8 cellular contexts compared by ENCODE assay signal in genomic region chr18:12702221-12703095, GRCh38. TPM values are rescaled to one million over a fixed set of nuclear protein-coding genes. Genes with fewer than 3 reads are reported as not detected.
DNase-seq lines count a peak whose midpoint lies in the region; ATAC-seq, FAIRE-seq and TF ChIP-seq lines count a peak whose summit lies in the region.

A gene with protein sequence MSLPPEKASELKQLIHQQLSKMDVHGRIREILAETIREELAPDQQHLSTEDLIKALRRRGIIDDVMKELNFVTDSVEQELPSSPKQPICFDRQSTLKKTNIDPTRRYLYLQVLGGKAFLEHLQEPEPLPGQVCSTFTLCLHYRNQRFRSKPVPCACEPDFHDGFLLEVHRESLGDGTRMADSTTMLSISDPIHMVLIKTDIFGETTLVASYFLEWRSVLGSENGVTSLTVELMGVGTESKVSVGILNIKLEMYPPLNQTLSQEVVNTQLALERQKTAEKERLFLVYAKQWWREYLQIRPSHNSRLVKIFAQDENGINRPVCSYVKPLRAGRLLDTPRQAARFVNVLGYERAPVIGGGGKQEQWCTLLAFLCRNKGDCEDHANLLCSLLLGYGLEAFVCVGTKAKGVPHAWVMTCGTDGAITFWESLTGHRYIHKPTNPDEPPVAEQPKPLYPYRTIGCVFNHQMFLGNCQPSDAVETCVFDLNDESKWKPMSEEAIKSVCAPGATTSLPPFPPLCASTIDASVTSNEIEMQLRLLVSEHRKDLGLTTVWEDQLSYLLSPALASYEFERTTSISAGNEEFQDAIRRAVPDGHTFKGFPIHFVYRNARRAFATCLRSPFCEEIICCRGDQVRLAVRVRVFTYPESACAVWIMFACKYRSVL (minus strand): TSS chr18:12702723. CDS start chr18:12702548, 175 bp downstream.
A gene with protein sequence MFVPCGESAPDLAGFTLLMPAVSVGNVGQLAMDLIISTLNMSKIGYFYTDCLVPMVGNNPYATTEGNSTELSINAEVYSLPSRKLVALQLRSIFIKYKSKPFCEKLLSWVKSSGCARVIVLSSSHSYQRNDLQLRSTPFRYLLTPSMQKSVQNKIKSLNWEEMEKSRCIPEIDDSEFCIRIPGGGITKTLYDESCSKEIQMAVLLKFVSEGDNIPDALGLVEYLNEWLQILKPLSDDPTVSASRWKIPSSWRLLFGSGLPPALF (plus strand): TSS chr18:12703042. CDS start chr18:12703108, 66 bp downstream.

- peak within 1 kb of the TSS; percentile 98 to 99 for H3K27ac ChIP-seq in kidney (ENCODE audit: low read depth in 2 of 2, low read length in 2 of 2)

- FAIRE-seq in kidney (lab: Jason Lieb, UNC), result no peak

- ATAC-seq in GM18909 (IDR thresholded peaks at IDR 0.05; ENCODE audit: poor library complexity, unreplicated experiment) (peak; percentile 81), HG03139 (IDR thresholded peaks at IDR 0.05; ENCODE audit: unreplicated experiment) (peak; percentile 62)
- peak; percentile 81 to 83 for ATAC-seq in activated CD4-positive, CD25-positive, alpha-beta regulatory T cell treated with anti-CD3 and anti-CD28 coated beads, Interleukin-2, amount 50 U/mL, for 24 hours

- H3K9me3 ChIP-seq in kidney (ENCODE audit: control insufficient read depth in 1 of 2, low read length in 2 of 2), result no peaks in the 10 kb centered on the region

- peaks cover 7 to 9% of the 10 kb centered on the region in 2 donors for H3K36me3 ChIP-seq in kidney (ENCODE audit: control insufficient read depth in 1 of 2, insufficient read depth in 2 of 2, low read length in 2 of 2)

- intact Hi-C loops in kidney (cut with DNase I), result no loop called here

- peak within 1 kb of the TSS; percentile 88 to 95 for H3K9ac ChIP-seq in kidney (ENCODE audit: low read length in 2 of 2)

- H3K4me1 ChIP-seq in kidney (ENCODE audit: control insufficient read depth in 1 of 2, insufficient read depth in 1 of 2, low read depth in 1 of 2, low read length in 2 of 2), result peaks cover 11 to 18% of the 10 kb centered on the region in 2 donors

- H3K4me3 ChIP-seq in kidney (ENCODE audit: low read length in 2 of 2), result peak within 1 kb of the TSS; percentile 82 to 87

- DNase-seq in AG08396 (ENCODE audit: low spot score) (peak; percentile 95), NCI-H460 (ENCODE audit: extremely low read depth, low read depth) (peak; percentile 75), kidney (peak; percentile 93)
- peak; percentile 83 for DNase-seq in central memory CD4-positive, alpha-beta T cell
- peak; percentile 72 to 76 for DNase-seq in stimulated activated CD4-positive, alpha-beta T cell treated with anti-CD3 and anti-CD28 coated beads, Interleukin-15, amount 100 ng/mL, for 1 hour (ENCODE audit: low read depth in 1 of 2, low spot score in 1 of 2)

- no peak for TF ChIP-seq CTCF in kidney (IDR thresholded peaks at IDR 0.05; ENCODE audit: borderline replicate concordance, extremely low read depth, insufficient read depth)

RNA-seq across cellular contexts. Expression of the first gene that starts in this region (rescaled TPM):
- 10.9 and 15.6 TPM in 2 replicates for total RNA-seq in NCI-H460 (2014; rRNA removed; shearing (Covaris generic))
- polyA plus RNA-seq in NCI-H460 (2014; cell fraction: nucleus; rRNA removed), result 18.5 and 23.9 TPM in 2 replicates
- 5.3 TPM for total RNA-seq in kidney
- 2.0 TPM for polyA plus RNA-seq in kidney (ENCODE audit: insufficient read depth, low read depth, low replicate concordance)

RNA-seq across cellular contexts. Expression of the second gene that starts in this region (rescaled TPM):
- 133 and 136 TPM in 2 replicates for total RNA-seq in NCI-H460 (2014; rRNA removed; shearing (Covaris generic))
- polyA plus RNA-seq in NCI-H460 (2014; cell fraction: nucleus; rRNA removed), result 60.1 and 74.6 TPM in 2 replicates
- 66.2 TPM for total RNA-seq in kidney
- polyA plus RNA-seq in kidney (ENCODE audit: insufficient read depth, low read depth, low replicate concordance), result 108 TPM

Comparison
In these comparisons a context has a peak if more than half of its experiments do, and no peak if none do; other contexts are left out.
1. Peak in every context shown above with its lines: DNase-seq, ATAC-seq, H3K4me3 ChIP-seq and H3K27ac ChIP-seq.